ENCODE assay signal across 8 cellular contexts in genomic region chr9:111630182-111631070, GRCh38. TPM values are rescaled to one million over a fixed set of nuclear protein-coding genes. Genes with fewer than 3 reads are reported as not detected.
DNase-seq lines count a peak whose midpoint lies in the region; ATAC-seq and TF ChIP-seq lines count a peak whose summit lies in the region.

No MANE protein-coding gene starts in this region.

- H3K27me3 ChIP-seq in CD4-positive, CD25-positive, alpha-beta regulatory T cell (ENCODE audit: control insufficient read depth, insufficient read depth, low read length): peaks cover 2% of the 10 kb centered on the region

- H3K27ac Mint-ChIP-seq in CD4-positive, CD25-positive, alpha-beta regulatory T cell: peak overlapping the region; percentile 83 to 96 (median 95)
- peak overlapping the region; percentile 89 for H3K27ac Mint-ChIP-seq in type B pancreatic cell

- H3K4me3 Mint-ChIP-seq in CD4-positive, CD25-positive, alpha-beta regulatory T cell: peak overlapping the region; percentile 92 to 99 (median 98)
- H3K4me3 Mint-ChIP-seq in type B pancreatic cell: peak overlapping the region; percentile 99

- ATAC-seq in CD4-positive, CD25-positive, alpha-beta regulatory T cell (ENCODE audit: low read depth in 2 of 2): peak; percentile 6 to 25
- ATAC-seq in GM19455 (IDR thresholded peaks at IDR 0.05; ENCODE audit: unreplicated experiment) (peak; percentile 23), HG03520 (IDR thresholded peaks at IDR 0.05; ENCODE audit: unreplicated experiment) (peak; percentile 17)

- peak overlapping the region; percentile 90 for H3K4me3 ChIP-seq in CD4-positive, CD25-positive, alpha-beta regulatory T cell (ENCODE audit: low read depth, low read length)
- H3K4me3 ChIP-seq in astrocyte of the spinal cord (ENCODE audit: low read depth, low read length) (peak overlapping the region; percentile 82), lower leg skin (ENCODE audit: low read depth, poor library complexity, severe bottlenecking) (peak overlapping the region; percentile 90)

- H3K4me1 ChIP-seq in CD4-positive, CD25-positive, alpha-beta regulatory T cell (ENCODE audit: control insufficient read depth, insufficient read depth, low read length, poor library complexity, severe bottlenecking): peaks cover 22% of the 10 kb centered on the region

- no peaks in the 10 kb centered on the region for H3K9me3 Mint-ChIP-seq in CD4-positive, CD25-positive, alpha-beta regulatory T cell
- no peaks in the 10 kb centered on the region for H3K9me3 Mint-ChIP-seq in type B pancreatic cell

- peaks cover 11% of the 10 kb centered on the region for H3K27me3 Mint-ChIP-seq in CD4-positive, CD25-positive, alpha-beta regulatory T cell
- H3K27me3 Mint-ChIP-seq in type B pancreatic cell: no peaks in the 10 kb centered on the region

- H3K36me3 Mint-ChIP-seq in CD4-positive, CD25-positive, alpha-beta regulatory T cell: peaks cover 10% of the 10 kb centered on the region
- H3K36me3 Mint-ChIP-seq in type B pancreatic cell: peaks cover 13% of the 10 kb centered on the region

- in situ Hi-C loops in astrocyte of the spinal cord (cut with HindIII; ENCODE audit: low sequenced_read_pairs): no loop called here

- H3K4me1 Mint-ChIP-seq in CD4-positive, CD25-positive, alpha-beta regulatory T cell: peaks cover 26 to 47% (median 37%) of the 10 kb centered on the region in 4 donors
- peaks cover 34% of the 10 kb centered on the region for H3K4me1 Mint-ChIP-seq in type B pancreatic cell (ENCODE audit: unreplicated experiment)

- no peaks in the 10 kb centered on the region for H3K36me3 ChIP-seq in CD4-positive, CD25-positive, alpha-beta regulatory T cell (ENCODE audit: control insufficient read depth, insufficient read depth, low read length)

- DNase-seq in CD4-positive, CD25-positive, alpha-beta regulatory T cell: no peak
- DNase-seq in astrocyte of the spinal cord (ENCODE audit: low read depth, low spot score) (no peak), lower leg skin (ENCODE audit: low spot score in 2 of 2) (no peak), type B pancreatic cell (ENCODE audit: extremely low spot score, unreplicated experiment) (no peak), AG08395 (ENCODE audit: low spot score) (no peak)
- DNase-seq in NK-92 treated with Interleukin-12 subunit alpha and Interleukin-12 subunit beta, amount 100 ng/mL, for 24 hours (lab: John Stamatoyannopoulos, UW): no peak

- H3K9me3 ChIP-seq in CD4-positive, CD25-positive, alpha-beta regulatory T cell (ENCODE audit: control insufficient read depth in 2 of 2, low read length in 2 of 2): no peaks in the 10 kb centered on the region

- TF ChIP-seq CTCF in astrocyte of the spinal cord (IDR thresholded peaks at IDR 0.05; ENCODE audit: low read depth, low read length) (no peak), lower leg skin (IDR thresholded peaks at IDR 0.05) (no peak), type B pancreatic cell (conservative IDR thresholded peaks at IDR 0.05) (no peak)

- no peak for TF ChIP-seq POLR2A in lower leg skin (IDR thresholded peaks at IDR 0.05)

- peak overlapping the region; percentile 84 for H3K27ac ChIP-seq in CD4-positive, CD25-positive, alpha-beta regulatory T cell (ENCODE audit: insufficient read depth, low read length, poor library complexity, severe bottlenecking)

- 6 to 7% methylated on average over 22 of the region's 22 CpGs for WGBS in lower leg skin, 2 donors

- intact Hi-C loops in lower leg skin (cut with DNase I; ENCODE audit: low total_unique reads): no loop called here

RNA-seq across cellular contexts. Expression of gene DNAJC25, which starts 0.7 kb away (rescaled TPM):
- 2.9 TPM for total RNA-seq in CD4-positive, CD25-positive, alpha-beta regulatory T cell
- polyA plus RNA-seq in CD4-positive, CD25-positive, alpha-beta regulatory T cell: 1 to 10 TPM; 1.3 to 3.0 (median 2.3) TPM
- total RNA-seq in lower leg skin: 10 to 100 TPM in 1 of 4 donors, 1 to 10 TPM in 3; 6.8 to 13.1 (median 8.4) TPM
- 9.6 and 13.9 TPM in 2 replicates for total RNA-seq in type B pancreatic cell (ENCODE audit: low replicate concordance)

RNA-seq across cellular contexts. Expression of gene GNG10, which starts 31.0 kb away (rescaled TPM):
- 11.1 TPM for total RNA-seq in CD4-positive, CD25-positive, alpha-beta regulatory T cell
- polyA plus RNA-seq in CD4-positive, CD25-positive, alpha-beta regulatory T cell: 10 to 100 TPM; 29.2 to 50.6 (median 35.1) TPM
- total RNA-seq in lower leg skin (10 to 100 TPM in 2 of 4 donors, 1 to 10 TPM in 2; 5.3 to 21.1 (median 15.4) TPM), type B pancreatic cell (ENCODE audit: low replicate concordance) (32.6 and 62.2 TPM in 2 replicates)

RNA-seq across cellular contexts. Expression of gene PTGR1, which starts 31.0 kb away (rescaled TPM):
- not detected for total RNA-seq in CD4-positive, CD25-positive, alpha-beta regulatory T cell
- polyA plus RNA-seq in CD4-positive, CD25-positive, alpha-beta regulatory T cell: under 1 TPM in 1 of 4 donors, not detected in 3; 0.32 TPM
- total RNA-seq in lower leg skin: 10 to 100 TPM; 20.2 to 50.1 (median 40.4) TPM
- 67.3 and 75.4 TPM in 2 replicates for total RNA-seq in type B pancreatic cell (ENCODE audit: low replicate concordance)

Comparison
In these comparisons a context has a peak if more than half of its experiments do, and no peak if none do; other contexts are left out.
1. RNA of gene PTGR1, which starts 31.0 kb away (total RNA-seq): 67.3 to 75.4 TPM in type B pancreatic cell and 20.2 to 50.1 TPM in lower leg skin; not detected in CD4-positive, CD25-positive, alpha-beta regulatory T cell (single experiment); every median in the first group is over 10 times any median in the second.
2. Peak in every context shown above with its lines, with median percentiles within 50 percentile points of each other: ATAC-seq and H3K4me3 ChIP-seq.